ENCODE assay signal across 20 cellular contexts in the genomic region with DNA sequence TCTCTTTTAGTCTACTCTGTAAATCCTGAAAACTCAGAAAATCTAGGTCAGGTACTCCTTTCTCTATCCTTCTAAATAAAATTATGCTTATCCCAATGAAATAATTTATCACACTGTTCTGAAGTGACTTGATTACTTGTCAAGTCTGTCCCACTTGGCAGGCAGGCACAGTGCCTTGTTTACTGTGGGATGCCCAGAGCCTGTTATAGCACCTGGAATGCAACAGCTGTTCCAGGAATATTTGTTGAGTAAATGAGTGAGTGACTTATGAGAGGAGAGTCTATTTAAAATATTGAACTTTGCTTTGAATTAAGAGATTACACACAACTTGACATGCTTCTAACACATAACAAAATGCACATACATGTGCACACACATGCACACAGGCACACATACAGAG.
DNase-seq lines count a peak whose midpoint lies in the region; ATAC-seq and TF ChIP-seq lines count a peak whose summit lies in the region.
"Had no signal": no experiment of that assay in that cellular context is flagged by ENCODE, and none has a peak within 500 bp of the region (broad histone marks: within the 10 kb centered on the region; RNA-seq: fewer than 3 reads in every experiment).

No MANE protein-coding gene starts in this region.

- no peak overlapping the region for H3K27ac Mint-ChIP-seq in activated CD8-positive, alpha-beta T cell treated with anti-CD3 and anti-CD28 coated beads for 36 hours
- H3K27ac Mint-ChIP-seq: neural progenitor cell had no signal

- no peak for TF ChIP-seq CTCF in activated CD8-positive, alpha-beta T cell treated with anti-CD3 and anti-CD28 coated beads for 36 hours (IDR thresholded peaks at IDR 0.05)

- POLR2A ChIA-PET in activated CD8-positive, alpha-beta T cell treated with anti-CD3 and anti-CD28 coated beads for 36 hours (lab: Charles Lee): no interaction called here

- DNase-seq in NCI-H146 (lab: John Stamatoyannopoulos, UW) (peak; percentile 4), NCI-H146 treated with DMSO at 0.1 percent for 48 hours (lab: John Stamatoyannopoulos, UW; ENCODE audit: unreplicated experiment) (no peak), NCI-H1105 treated with DMSO at 0.1 percent for 48 hours (lab: John Stamatoyannopoulos, UW) (peak; percentile 77), astrocyte of the hippocampus (ENCODE audit: low read depth, low spot score) (peak; percentile 18), myocyte (ENCODE audit: low read depth) (peak; percentile 88)
- DNase-seq in activated CD8-positive, alpha-beta T cell treated with anti-CD3 and anti-CD28 coated beads for 36 hours: no peak
- DNase-seq: 8988T; activated effector memory CD4-positive, alpha-beta T cell treated with anti-CD3 and anti-CD28 coated beads, Interleukin-2, amount 50 U/mL, for 16 hours; AML-193; cortex of kidney; EL; HCEC 1CT; Karpas-422; NCI-H1436; NCI-H524 treated with DMSO at 0.1 percent for 48 hours; OCI-M1; T-helper 2 cell had no signal

- H3K4me3 Mint-ChIP-seq in activated CD8-positive, alpha-beta T cell treated with anti-CD3 and anti-CD28 coated beads for 36 hours: no peak overlapping the region
- H3K4me3 Mint-ChIP-seq: neural progenitor cell had no signal

- no peaks in the 10 kb centered on the region for H3K4me1 Mint-ChIP-seq in activated CD8-positive, alpha-beta T cell treated with anti-CD3 and anti-CD28 coated beads for 36 hours (ENCODE audit: low read depth)
- H3K4me1 Mint-ChIP-seq: neural progenitor cell had no signal

- no peaks in the 10 kb centered on the region for H3K27me3 Mint-ChIP-seq in activated CD8-positive, alpha-beta T cell treated with anti-CD3 and anti-CD28 coated beads for 36 hours

- H3K36me3 Mint-ChIP-seq in activated CD8-positive, alpha-beta T cell treated with anti-CD3 and anti-CD28 coated beads for 36 hours (ENCODE audit: low read depth): no peaks in the 10 kb centered on the region

- CTCF ChIA-PET in activated CD8-positive, alpha-beta T cell treated with anti-CD3 and anti-CD28 coated beads for 36 hours (lab: Charles Lee): no interaction called here

- no peak for TF ChIP-seq POLR2A in GM18505 (IDR thresholded peaks at IDR 0.05; ENCODE audit: borderline replicate concordance, extremely low read depth, insufficient read depth, insufficient read length)

- H3K9me3 Mint-ChIP-seq in activated CD8-positive, alpha-beta T cell treated with anti-CD3 and anti-CD28 coated beads for 36 hours: peaks cover 11% of the 10 kb centered on the region
- H3K9me3 Mint-ChIP-seq: neural progenitor cell had no signal

- no peak for ATAC-seq in GM18502 (IDR thresholded peaks at IDR 0.05; ENCODE audit: poor library complexity, unreplicated experiment)
- ATAC-seq in GM18505 (IDR thresholded peaks at IDR 0.05; ENCODE audit: unreplicated experiment): no peak
- no peak for ATAC-seq in activated CD8-positive, alpha-beta T cell treated with anti-CD3 and anti-CD28 coated beads for 36 hours

- intact Hi-C loops in activated CD8-positive, alpha-beta T cell treated with anti-CD3 and anti-CD28 coated beads for 36 hours (cut with micrococcal nuclease): no loop called here

Comparison
In these comparisons a context has a peak if more than half of its experiments do, and no peak if none do; other contexts are left out.
1. DNase-seq: peak in NCI-H146 (single experiment), NCI-H1105 treated with DMSO at 0.1 percent for 48 hours (single experiment), astrocyte of the hippocampus (single experiment) and myocyte (single experiment); none in NCI-H146 treated with DMSO at 0.1 percent for 48 hours (single experiment) and activated CD8-positive, alpha-beta T cell treated with anti-CD3 and anti-CD28 coated beads for 36 hours (single experiment).